1 cellular context compared by ENCODE assay signal in the genomic region with DNA sequence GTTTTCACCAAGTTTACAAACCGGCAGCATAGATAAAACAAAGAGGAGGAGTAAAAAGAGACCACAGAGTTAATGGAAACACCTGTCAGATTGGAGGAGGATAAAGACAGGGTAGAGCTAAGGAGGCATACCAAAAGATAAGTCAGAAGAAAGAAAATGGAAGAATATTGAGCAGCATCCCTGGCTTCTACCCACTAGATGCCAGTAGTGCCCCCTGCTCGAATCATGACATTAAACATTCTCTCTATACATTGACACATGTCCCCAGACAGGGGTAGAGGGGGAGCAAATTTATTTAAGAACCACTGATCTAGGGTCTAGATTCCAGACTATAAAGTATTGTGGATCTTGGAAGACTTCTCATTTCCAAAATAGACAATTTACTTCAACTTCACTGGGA.
TF ChIP-seq lines count a peak whose summit lies in the region.

No MANE protein-coding gene starts in this region.

TF ChIP-seq in H1, 55 proteins besides CTCF, POLR2A, EP300 and RAD21:
- no peak for TF ChIP-seq BRCA1 (IDR thresholded peaks at IDR 0.05; ENCODE audit: low read depth, low read length)
- TF ChIP-seq TEAD4 (IDR thresholded peaks at IDR 0.05; ENCODE audit: low read depth, low read length) = no peak
- no peak for TF ChIP-seq MAFK (IDR thresholded peaks at IDR 0.05; ENCODE audit: low read depth, low read length)
- no peak for TF ChIP-seq SP1 (IDR thresholded peaks at IDR 0.05; ENCODE audit: low read depth, low read length)
- TF ChIP-seq BACH1 (IDR thresholded peaks at IDR 0.05; ENCODE audit: low read length) = no peak
- no peak for TF ChIP-seq SUZ12 (IDR thresholded peaks at IDR 0.05; ENCODE audit: low read length)
- no peak for TF ChIP-seq RFX5 (IDR thresholded peaks at IDR 0.05; ENCODE audit: borderline replicate concordance, low read depth, low read length)
- TF ChIP-seq POU5F1 (IDR thresholded peaks at IDR 0.05; ENCODE audit: low read depth, low read length) = no peak
- TF ChIP-seq CTBP2 (IDR thresholded peaks at IDR 0.05; ENCODE audit: borderline replicate concordance, insufficient read depth, insufficient read length, low read length) = no peak
- TF ChIP-seq EGR1 (IDR thresholded peaks at IDR 0.05; ENCODE audit: borderline replicate concordance, low read depth, low read length) = no peak
- TF ChIP-seq, protein P1, sequence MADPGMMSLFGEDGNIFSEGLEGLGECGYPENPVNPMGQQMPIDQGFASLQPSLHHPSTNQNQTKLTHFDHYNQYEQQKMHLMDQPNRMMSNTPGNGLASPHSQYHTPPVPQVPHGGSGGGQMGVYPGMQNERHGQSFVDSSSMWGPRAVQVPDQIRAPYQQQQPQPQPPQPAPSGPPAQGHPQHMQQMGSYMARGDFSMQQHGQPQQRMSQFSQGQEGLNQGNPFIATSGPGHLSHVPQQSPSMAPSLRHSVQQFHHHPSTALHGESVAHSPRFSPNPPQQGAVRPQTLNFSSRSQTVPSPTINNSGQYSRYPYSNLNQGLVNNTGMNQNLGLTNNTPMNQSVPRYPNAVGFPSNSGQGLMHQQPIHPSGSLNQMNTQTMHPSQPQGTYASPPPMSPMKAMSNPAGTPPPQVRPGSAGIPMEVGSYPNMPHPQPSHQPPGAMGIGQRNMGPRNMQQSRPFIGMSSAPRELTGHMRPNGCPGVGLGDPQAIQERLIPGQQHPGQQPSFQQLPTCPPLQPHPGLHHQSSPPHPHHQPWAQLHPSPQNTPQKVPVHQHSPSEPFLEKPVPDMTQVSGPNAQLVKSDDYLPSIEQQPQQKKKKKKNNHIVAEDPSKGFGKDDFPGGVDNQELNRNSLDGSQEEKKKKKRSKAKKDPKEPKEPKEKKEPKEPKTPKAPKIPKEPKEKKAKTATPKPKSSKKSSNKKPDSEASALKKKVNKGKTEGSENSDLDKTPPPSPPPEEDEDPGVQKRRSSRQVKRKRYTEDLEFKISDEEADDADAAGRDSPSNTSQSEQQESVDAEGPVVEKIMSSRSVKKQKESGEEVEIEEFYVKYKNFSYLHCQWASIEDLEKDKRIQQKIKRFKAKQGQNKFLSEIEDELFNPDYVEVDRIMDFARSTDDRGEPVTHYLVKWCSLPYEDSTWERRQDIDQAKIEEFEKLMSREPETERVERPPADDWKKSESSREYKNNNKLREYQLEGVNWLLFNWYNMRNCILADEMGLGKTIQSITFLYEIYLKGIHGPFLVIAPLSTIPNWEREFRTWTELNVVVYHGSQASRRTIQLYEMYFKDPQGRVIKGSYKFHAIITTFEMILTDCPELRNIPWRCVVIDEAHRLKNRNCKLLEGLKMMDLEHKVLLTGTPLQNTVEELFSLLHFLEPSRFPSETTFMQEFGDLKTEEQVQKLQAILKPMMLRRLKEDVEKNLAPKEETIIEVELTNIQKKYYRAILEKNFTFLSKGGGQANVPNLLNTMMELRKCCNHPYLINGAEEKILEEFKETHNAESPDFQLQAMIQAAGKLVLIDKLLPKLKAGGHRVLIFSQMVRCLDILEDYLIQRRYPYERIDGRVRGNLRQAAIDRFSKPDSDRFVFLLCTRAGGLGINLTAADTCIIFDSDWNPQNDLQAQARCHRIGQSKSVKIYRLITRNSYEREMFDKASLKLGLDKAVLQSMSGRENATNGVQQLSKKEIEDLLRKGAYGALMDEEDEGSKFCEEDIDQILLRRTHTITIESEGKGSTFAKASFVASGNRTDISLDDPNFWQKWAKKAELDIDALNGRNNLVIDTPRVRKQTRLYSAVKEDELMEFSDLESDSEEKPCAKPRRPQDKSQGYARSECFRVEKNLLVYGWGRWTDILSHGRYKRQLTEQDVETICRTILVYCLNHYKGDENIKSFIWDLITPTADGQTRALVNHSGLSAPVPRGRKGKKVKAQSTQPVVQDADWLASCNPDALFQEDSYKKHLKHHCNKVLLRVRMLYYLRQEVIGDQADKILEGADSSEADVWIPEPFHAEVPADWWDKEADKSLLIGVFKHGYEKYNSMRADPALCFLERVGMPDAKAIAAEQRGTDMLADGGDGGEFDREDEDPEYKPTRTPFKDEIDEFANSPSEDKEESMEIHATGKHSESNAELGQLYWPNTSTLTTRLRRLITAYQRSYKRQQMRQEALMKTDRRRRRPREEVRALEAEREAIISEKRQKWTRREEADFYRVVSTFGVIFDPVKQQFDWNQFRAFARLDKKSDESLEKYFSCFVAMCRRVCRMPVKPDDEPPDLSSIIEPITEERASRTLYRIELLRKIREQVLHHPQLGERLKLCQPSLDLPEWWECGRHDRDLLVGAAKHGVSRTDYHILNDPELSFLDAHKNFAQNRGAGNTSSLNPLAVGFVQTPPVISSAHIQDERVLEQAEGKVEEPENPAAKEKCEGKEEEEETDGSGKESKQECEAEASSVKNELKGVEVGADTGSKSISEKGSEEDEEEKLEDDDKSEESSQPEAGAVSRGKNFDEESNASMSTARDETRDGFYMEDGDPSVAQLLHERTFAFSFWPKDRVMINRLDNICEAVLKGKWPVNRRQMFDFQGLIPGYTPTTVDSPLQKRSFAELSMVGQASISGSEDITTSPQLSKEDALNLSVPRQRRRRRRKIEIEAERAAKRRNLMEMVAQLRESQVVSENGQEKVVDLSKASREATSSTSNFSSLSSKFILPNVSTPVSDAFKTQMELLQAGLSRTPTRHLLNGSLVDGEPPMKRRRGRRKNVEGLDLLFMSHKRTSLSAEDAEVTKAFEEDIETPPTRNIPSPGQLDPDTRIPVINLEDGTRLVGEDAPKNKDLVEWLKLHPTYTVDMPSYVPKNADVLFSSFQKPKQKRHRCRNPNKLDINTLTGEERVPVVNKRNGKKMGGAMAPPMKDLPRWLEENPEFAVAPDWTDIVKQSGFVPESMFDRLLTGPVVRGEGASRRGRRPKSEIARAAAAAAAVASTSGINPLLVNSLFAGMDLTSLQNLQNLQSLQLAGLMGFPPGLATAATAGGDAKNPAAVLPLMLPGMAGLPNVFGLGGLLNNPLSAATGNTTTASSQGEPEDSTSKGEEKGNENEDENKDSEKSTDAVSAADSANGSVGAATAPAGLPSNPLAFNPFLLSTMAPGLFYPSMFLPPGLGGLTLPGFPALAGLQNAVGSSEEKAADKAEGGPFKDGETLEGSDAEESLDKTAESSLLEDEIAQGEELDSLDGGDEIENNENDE (IDR thresholded peaks at IDR 0.05; ENCODE audit: insufficient replicate concordance, low read length) = no peak
- no peak for TF ChIP-seq ASH2L (IDR thresholded peaks at IDR 0.05; ENCODE audit: low read length)
